In the genomic region with DNA sequence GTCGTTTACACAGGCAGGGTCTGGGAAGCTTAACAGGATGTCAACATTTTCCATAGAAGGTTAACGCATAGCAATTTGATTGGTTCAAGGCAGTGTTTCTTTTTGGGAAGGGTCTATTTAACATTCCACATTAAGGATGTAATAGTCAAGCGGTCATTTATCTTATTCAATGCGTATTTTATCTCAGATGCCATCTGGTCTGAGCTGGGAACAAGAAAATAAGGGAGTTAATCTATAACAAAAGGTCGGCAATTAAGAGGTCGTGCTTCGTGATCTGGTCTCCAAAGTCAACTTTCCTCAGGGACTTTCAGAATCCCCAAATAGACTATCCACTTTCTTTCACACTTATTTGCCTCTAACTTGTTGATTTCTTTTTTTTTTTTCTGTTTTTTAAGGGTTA, we compare ENCODE assay signal across 8 cellular contexts. TPM values are rescaled to one million over a fixed set of nuclear protein-coding genes. Genes with fewer than 3 reads are reported as not detected.
DNase-seq lines count a peak whose midpoint lies in the region; ATAC-seq and TF ChIP-seq lines count a peak whose summit lies in the region.

No MANE protein-coding gene starts in this region.

- DNase-seq in A673 (ENCODE audit: low spot score) (no peak), breast epithelium (ENCODE audit: low spot score in 2 of 2) (no peak), mucosa of descending colon (no peak), GM13976 (ENCODE audit: low spot score) (no peak), NCI-H1436 (lab: John Stamatoyannopoulos, UW) (no peak)

- H3K9me3 ChIP-seq in A673 (ENCODE audit: low read depth, low read length, poor library complexity, severe bottlenecking) (no peaks in the 10 kb centered on the region), HUES64 (ENCODE audit: insufficient read depth, low read depth, low read length) (no peaks in the 10 kb centered on the region), breast epithelium (no peaks in the 10 kb centered on the region), mucosa of descending colon (no peaks in the 10 kb centered on the region)

- POLR2A ChIA-PET in A673 (lab: Charles Lee; ENCODE audit: low non-redundant PET) = no interaction called here

- ATAC-seq in mucosa of descending colon (no peak), HG03159 (IDR thresholded peaks at IDR 0.05; ENCODE audit: unreplicated experiment) (no peak), HG03108 (IDR thresholded peaks at IDR 0.05; ENCODE audit: unreplicated experiment) (no peak)

- H3K27ac ChIP-seq in A673 (ENCODE audit: low read depth, low read length, poor library complexity, severe bottlenecking) (peak overlapping the region; percentile 85), HUES64 (ENCODE audit: low read depth, low read length) (peak overlapping the region; percentile 87; the same call in 1 of the 2 replicates), breast epithelium (peak overlapping the region in 1 of 2 donors; percentile 89)

- BruUV-seq in A673 (replicated peaks; lab: Mats Ljungman, UMichigan) = TSS peak; percentile 88

- WGBS in HUES64 = 28% methylated on average over 6 of the region's 7 CpGs

- peak overlapping the region; percentile 93 for H3K9ac ChIP-seq in HUES64 (ENCODE audit: low read depth, low read length)

- intact Hi-C loops in A673 (cut with micrococcal nuclease; ENCODE audit: unreplicated experiment) = loop anchor here (5.0 kb wide), 1 partner anchor 276 kb away; no protein-coding TSS in a partner anchor
- intact Hi-C loops in breast epithelium (cut with DNase I; ENCODE audit: low total_unique reads) = no loop called here
- intact Hi-C loops in mucosa of descending colon (cut with DNase I, micrococcal nuclease) = no loop called here

- H3K4me1 ChIP-seq in A673 (ENCODE audit: insufficient read depth, low read length, poor library complexity, severe bottlenecking) (peaks cover 22% of the 10 kb centered on the region), HUES64 (ENCODE audit: insufficient read depth, low read length) (peaks cover 23% of the 10 kb centered on the region), breast epithelium (peaks cover 5 to 9% of the 10 kb centered on the region in 2 donors), mucosa of descending colon (ENCODE audit: low read depth) (peaks cover 23% of the 10 kb centered on the region)

- peaks cover 12% of the 10 kb centered on the region for H3K36me3 ChIP-seq in A673 (ENCODE audit: insufficient read depth, low read length, poor library complexity, severe bottlenecking)
- H3K36me3 ChIP-seq in HUES64 (ENCODE audit: insufficient read depth, low read length) = peaks cover 26% of the 10 kb centered on the region
- H3K36me3 ChIP-seq in breast epithelium = no peaks in the 10 kb centered on the region
- H3K36me3 ChIP-seq in mucosa of descending colon (ENCODE audit: low read depth) = no peaks in the 10 kb centered on the region

- TF ChIP-seq POLR2A in breast epithelium (IDR thresholded peaks at IDR 0.05) = no peak

- H3K27me3 ChIP-seq in A673 (replicated peaks; ENCODE audit: insufficient read depth, low read depth, low read length, poor library complexity) = no peaks in the 10 kb centered on the region
- no peaks in the 10 kb centered on the region for H3K27me3 ChIP-seq in HUES64 (ENCODE audit: insufficient read depth, low read length)
- no peaks in the 10 kb centered on the region for H3K27me3 ChIP-seq in breast epithelium

- CTCF ChIA-PET in A673 (lab: Charles Lee) = no interaction called here

- H3K4me3 ChIP-seq in A673 (ENCODE audit: low read depth, low read length, poor library complexity, severe bottlenecking) = peak overlapping the region; percentile 60
- H3K4me3 ChIP-seq in HUES64 (ENCODE audit: low read length) = peak overlapping the region; percentile 100
- H3K4me3 ChIP-seq in breast epithelium = peak overlapping the region; percentile 70 to 73 (median 73)
- H3K4me3 ChIP-seq in mucosa of descending colon = peak overlapping the region; percentile 35

- in situ Hi-C loops in GM13976 (cut with MboI; ENCODE audit: low sequenced_read_pairs, unreplicated experiment) = no loop called here

- TF ChIP-seq CTCF in A673 (conservative IDR thresholded peaks at IDR 0.05; ENCODE audit: low read depth, low read length) (no peak), breast epithelium (IDR thresholded peaks at IDR 0.05) (no peak), mucosa of descending colon (IDR thresholded peaks at IDR 0.05) (no peak), GM13976 (IDR thresholded peaks at IDR 0.05; ENCODE audit: borderline replicate concordance, control extremely low read depth, extremely low read depth, insufficient read depth, missing control alignments) (no peak)

RNA-seq across cellular contexts. Expression of gene RESF1, which starts 0.6 kb away (rescaled TPM):
- 48.2 and 63.7 TPM in 2 replicates for total RNA-seq in A673 (2021)
- 82.7 TPM for polyA plus RNA-seq in HUES64 (2013, experiment 1 of 2)
- polyA plus RNA-seq in HUES64 (2013, experiment 2 of 2) = 76.7 TPM
- 100 to 1,000 TPM in 1 of 3 donors, 10 to 100 TPM in 2; 75.0 to 123 (median 99.6) TPM for total RNA-seq in breast epithelium
- 10 to 100 TPM; 41.5 to 47.3 (median 46.8) TPM for total RNA-seq in mucosa of descending colon

Comparison
In these comparisons a context has a peak if more than half of its experiments do, and no peak if none do; other contexts are left out.
1. H3K4me3 ChIP-seq: peak in every context shown above with its lines; median percentile 100 in HUES64; 73 in breast epithelium; 60 in A673; 35 in mucosa of descending colon.